ENCODE assay signal across 9 cellular contexts in the genomic region with DNA sequence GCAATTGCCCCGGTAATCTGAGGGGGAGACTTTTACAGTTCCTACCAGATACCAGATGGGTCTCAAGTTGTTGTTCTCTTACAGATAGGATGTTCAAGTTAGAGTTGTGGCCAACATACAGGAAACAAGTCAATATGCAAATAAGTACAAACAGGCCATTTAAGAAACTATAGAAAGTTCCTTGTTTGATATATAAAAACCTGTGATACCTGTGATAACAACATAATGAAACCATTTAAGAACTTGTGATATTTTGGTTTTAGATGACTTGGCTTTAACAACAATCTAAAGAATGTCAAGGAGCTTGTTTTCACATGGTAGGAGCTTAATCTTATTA. TPM values are rescaled to one million over a fixed set of nuclear protein-coding genes. Genes with fewer than 3 reads are reported as not detected.
DNase-seq lines count a peak whose midpoint lies in the region; ATAC-seq and TF ChIP-seq lines count a peak whose summit lies in the region.
"Had no signal": no experiment of that assay in that cellular context is flagged by ENCODE, and none has a peak within 500 bp of the region (broad histone marks: within the 10 kb centered on the region; RNA-seq: fewer than 3 reads in every experiment).

No MANE protein-coding gene starts in this region.

- peaks cover 15% of the 10 kb centered on the region for H3K79me2 ChIP-seq in Loucy (ENCODE audit: insufficient read depth, low read length)

- no peaks in the 10 kb centered on the region for H3K27me3 Mint-ChIP-seq in glutamatergic neuron (ENCODE audit: unreplicated experiment)

- peak overlapping the region; percentile 53 for H3K27ac ChIP-seq in lower lobe of right lung

- H3K9me2 ChIP-seq in Loucy (replicated peaks; ENCODE audit: low read depth, low read length), result no peaks in the 10 kb centered on the region

- peaks cover 16% of the 10 kb centered on the region for H3K4me1 Mint-ChIP-seq in glutamatergic neuron (ENCODE audit: low read depth, unreplicated experiment)

- peak overlapping the region; percentile 48 for H3K4me2 ChIP-seq in Loucy (ENCODE audit: low read depth, low read length, poor library complexity, severe bottlenecking)

- peak overlapping the region; percentile 60 for H3K9ac ChIP-seq in Loucy (ENCODE audit: low read depth, low read length, poor library complexity, severe bottlenecking)

- H4K20me1 ChIP-seq in Loucy (ENCODE audit: insufficient read depth, low read length, poor library complexity, severe bottlenecking), result peaks cover 4% of the 10 kb centered on the region

- H3K9me3 Mint-ChIP-seq in glutamatergic neuron (ENCODE audit: unreplicated experiment), result no peaks in the 10 kb centered on the region

- H3K4me3 Mint-ChIP-seq in glutamatergic neuron (ENCODE audit: unreplicated experiment), result no peak overlapping the region

- H3K4me3 ChIP-seq in Loucy (ENCODE audit: low read length, poor library complexity, severe bottlenecking), result peak overlapping the region; percentile 26
- no peak overlapping the region for H3K4me3 ChIP-seq in lower lobe of right lung

- TF ChIP-seq CTCF in GM10248 (IDR thresholded peaks at IDR 0.05; ENCODE audit: control extremely low read depth, extremely low read depth, low read depth, missing control alignments) (no peak), Loucy (conservative IDR thresholded peaks at IDR 0.05; ENCODE audit: low read length) (no peak), lower lobe of right lung (IDR thresholded peaks at IDR 0.05) (no peak), glutamatergic neuron (IDR thresholded peaks at IDR 0.05; ENCODE audit: partially characterized antibody, unreplicated experiment) (no peak)

- POLR2A ChIA-PET in GM10248 (lab: Yijun Ruan, JAX), result no interaction called here

- intact Hi-C loops in lower lobe of right lung (cut with DNase I), result no loop called here

- H3K36me3 ChIP-seq in Loucy (ENCODE audit: insufficient read depth, low read length) (peaks cover 8% of the 10 kb centered on the region; the same call in 1 of the 2 replicates), lower lobe of right lung (peaks cover 5% of the 10 kb centered on the region)

- CTCF ChIA-PET in GM10248 (lab: Yijun Ruan, JAX), result interaction anchor here (0.8 to 2.4 kb wide), 5 partner anchors 10 to 58 kb away, joined by 3 to 8 read pairs (median 3); no protein-coding TSS in a partner anchor

- no peak overlapping the region for H2AFZ ChIP-seq in Loucy (ENCODE audit: low read length)

- H3K9me3 ChIP-seq in Loucy (ENCODE audit: insufficient read depth, low read depth, low read length), result no peaks in the 10 kb centered on the region
- no peaks in the 10 kb centered on the region for H3K9me3 ChIP-seq in lower lobe of right lung

- 0 out of 2 replicates have a peak, but pooled peaks cover 9% of the 10 kb centered on the region for H3F3A ChIP-seq in Loucy (ENCODE audit: low read depth)

- H3K27ac Mint-ChIP-seq in glutamatergic neuron (ENCODE audit: unreplicated experiment), result no peak overlapping the region

- H3K27me3 ChIP-seq in Loucy (ENCODE audit: insufficient read depth, low read length, poor library complexity, severe bottlenecking), result no peaks in the 10 kb centered on the region
- no peaks in the 10 kb centered on the region for H3K27me3 ChIP-seq in lower lobe of right lung (ENCODE audit: low read depth)

- ATAC-seq in GM21515 (IDR thresholded peaks at IDR 0.05; ENCODE audit: unreplicated experiment) (peak; percentile 64), lower lobe of right lung (no peak)

- no peaks in the 10 kb centered on the region for H3K36me3 Mint-ChIP-seq in glutamatergic neuron (ENCODE audit: unreplicated experiment)

- DNase-seq in GM10248 (ENCODE audit: extremely low spot score) (peak; percentile 29), lower lobe of right lung (no peak), NCI-H1930 (lab: John Stamatoyannopoulos, UW) (no peak), glutamatergic neuron (no peak), MV-4-11 (lab: John Stamatoyannopoulos, UW) (no peak), C1 segment of cervical spinal cord (lab: John Stamatoyannopoulos, UW) (no peak)
- DNase-seq: NCI-H1694 treated with DMSO at 0.1 percent for 48 hours had no signal

- H3K4me1 ChIP-seq in Loucy (ENCODE audit: insufficient read depth, low read length, poor library complexity, severe bottlenecking) (peaks cover 31% of the 10 kb centered on the region), lower lobe of right lung (peaks cover 33% of the 10 kb centered on the region)

RNA-seq across cellular contexts. Expression of a gene that starts 16.8 kb away (rescaled TPM):
- 16.2 TPM for total RNA-seq in lower lobe of right lung
- total RNA-seq in glutamatergic neuron (ENCODE audit: unreplicated experiment), result 8.5 TPM
